10 cellular contexts compared by ENCODE assay signal in genomic region chr2:221527759-221528444, GRCh38. TPM values are rescaled to one million over a fixed set of nuclear protein-coding genes. Genes with fewer than 3 reads are reported as not detected.
DNase-seq lines count a peak whose midpoint lies in the region; ATAC-seq and TF ChIP-seq lines count a peak whose summit lies in the region.
"Had no signal": no experiment of that assay in that cellular context is flagged by ENCODE, and none has a peak within 500 bp of the region (broad histone marks: within the 10 kb centered on the region; RNA-seq: fewer than 3 reads in every experiment).

No MANE protein-coding gene starts in this region.

- no peaks in the 10 kb centered on the region for H4K20me1 ChIP-seq in Karpas-422 (ENCODE audit: insufficient read depth, low read depth, low read length)

- H2AFZ ChIP-seq in Karpas-422 (ENCODE audit: low read length): no peak overlapping the region

- H3K36me3 Mint-ChIP-seq in activated T-cell treated with anti-CD3 and anti-CD28 coated beads, Interleukin-2, amount 50 U/mL, for 24 hours (ENCODE audit: low read depth): no peaks in the 10 kb centered on the region
- H3K36me3 Mint-ChIP-seq in activated CD8-positive, alpha-beta T cell treated with anti-CD3 and anti-CD28 coated beads for 36 hours (ENCODE audit: low read depth): no peaks in the 10 kb centered on the region

- POLR2A ChIA-PET in activated CD8-positive, alpha-beta T cell treated with anti-CD3 and anti-CD28 coated beads for 36 hours (lab: Charles Lee): no interaction called here

- no peak overlapping the region for H3K4me2 ChIP-seq in Karpas-422 (ENCODE audit: low read depth, low read length, poor library complexity, severe bottlenecking)

- peaks cover 40% of the 10 kb centered on the region for H3K4me1 Mint-ChIP-seq in activated T-cell treated with anti-CD3 and anti-CD28 coated beads, Interleukin-2, amount 50 U/mL, for 24 hours (ENCODE audit: low read depth)
- H3K4me1 Mint-ChIP-seq in activated CD8-positive, alpha-beta T cell treated with anti-CD3 and anti-CD28 coated beads for 36 hours (ENCODE audit: low read depth): peaks cover 29% of the 10 kb centered on the region

- H3K27ac Mint-ChIP-seq in activated T-cell treated with anti-CD3 and anti-CD28 coated beads, Interleukin-2, amount 50 U/mL, for 24 hours: peak overlapping the region; percentile 80
- H3K27ac Mint-ChIP-seq in activated CD8-positive, alpha-beta T cell treated with anti-CD3 and anti-CD28 coated beads for 36 hours: peak overlapping the region; percentile 26

- peak overlapping the region; percentile 9 for H3K4me3 Mint-ChIP-seq in activated T-cell treated with anti-CD3 and anti-CD28 coated beads, Interleukin-2, amount 50 U/mL, for 24 hours
- no peak overlapping the region for H3K4me3 Mint-ChIP-seq in activated CD8-positive, alpha-beta T cell treated with anti-CD3 and anti-CD28 coated beads for 36 hours

- H3K27me3 ChIP-seq in suprapubic skin: no peaks in the 10 kb centered on the region
- no peaks in the 10 kb centered on the region for H3K27me3 ChIP-seq in Karpas-422 (ENCODE audit: low read length)

- no peaks in the 10 kb centered on the region for H3K36me3 ChIP-seq in suprapubic skin
- no peaks in the 10 kb centered on the region for H3K36me3 ChIP-seq in Karpas-422 (ENCODE audit: insufficient read depth, low read length)

- no peaks in the 10 kb centered on the region for H3K9me2 ChIP-seq in Karpas-422 (replicated peaks; ENCODE audit: insufficient read depth, low read length)

- no peaks in the 10 kb centered on the region for H3K79me2 ChIP-seq in Karpas-422 (ENCODE audit: low read length)

- TF ChIP-seq POLR2A in suprapubic skin (IDR thresholded peaks at IDR 0.05): no peak

- H3K9me3 Mint-ChIP-seq in activated T-cell treated with anti-CD3 and anti-CD28 coated beads, Interleukin-2, amount 50 U/mL, for 24 hours: no peaks in the 10 kb centered on the region
- H3K9me3 Mint-ChIP-seq in activated CD8-positive, alpha-beta T cell treated with anti-CD3 and anti-CD28 coated beads for 36 hours: no peaks in the 10 kb centered on the region

- H3K4me1 ChIP-seq in suprapubic skin (peaks cover 44% of the 10 kb centered on the region), Karpas-422 (ENCODE audit: low read length) (no peaks in the 10 kb centered on the region)

- intact Hi-C loops in activated CD8-positive, alpha-beta T cell treated with anti-CD3 and anti-CD28 coated beads for 36 hours (cut with micrococcal nuclease): no loop called here

- no peak overlapping the region for H3K4me3 ChIP-seq in suprapubic skin
- H3K4me3 ChIP-seq in Karpas-422 (ENCODE audit: low read length): no peak overlapping the region
- H3K4me3 ChIP-seq: SK-N-MC had no signal

- WGBS in suprapubic skin: 37% methylated on average over 9 of the region's 9 CpGs

- peak overlapping the region; percentile 21 for H3K27ac ChIP-seq in suprapubic skin
- no peak overlapping the region for H3K27ac ChIP-seq in Karpas-422 (ENCODE audit: low read length)
- H3K27ac ChIP-seq: epithelial cell of prostate, SK-N-MC had no signal

- CTCF ChIA-PET in activated CD8-positive, alpha-beta T cell treated with anti-CD3 and anti-CD28 coated beads for 36 hours (lab: Charles Lee): no interaction called here

- no peaks in the 10 kb centered on the region for H3K27me3 Mint-ChIP-seq in activated T-cell treated with anti-CD3 and anti-CD28 coated beads, Interleukin-2, amount 50 U/mL, for 24 hours
- H3K27me3 Mint-ChIP-seq in activated CD8-positive, alpha-beta T cell treated with anti-CD3 and anti-CD28 coated beads for 36 hours: no peaks in the 10 kb centered on the region

- DNase-seq in activated T-cell treated with anti-CD3 and anti-CD28 coated beads, Interleukin-2, amount 50 U/mL, for 24 hours: no peak
- DNase-seq in activated T-cell treated with anti-CD3 and anti-CD28 coated beads, Interleukin-2, amount 50 U/mL, for 48 hours: no peak
- DNase-seq in activated CD8-positive, alpha-beta T cell treated with anti-CD3 and anti-CD28 coated beads for 36 hours: no peak
- DNase-seq in iris pigment epithelial cell (ENCODE audit: low read depth): peak; percentile 76
- DNase-seq in suprapubic skin (ENCODE audit: low spot score in 2 of 2): no peak
- no peak for DNase-seq in stimulated activated CD4-positive, alpha-beta T cell treated with anti-CD3 and anti-CD28 coated beads, Interleukin-15, amount 100 ng/mL, for 24 hours
- DNase-seq in Karpas-422: no peak

- ATAC-seq in activated CD8-positive, alpha-beta T cell treated with anti-CD3 and anti-CD28 coated beads for 36 hours: no peak
- ATAC-seq in HG03108 (IDR thresholded peaks at IDR 0.05; ENCODE audit: unreplicated experiment): no peak

- TF ChIP-seq CTCF in activated CD8-positive, alpha-beta T cell treated with anti-CD3 and anti-CD28 coated beads for 36 hours (IDR thresholded peaks at IDR 0.05): no peak
- no peak for TF ChIP-seq CTCF in suprapubic skin (IDR thresholded peaks at IDR 0.05)

- TF ChIP-seq EP300 in suprapubic skin (IDR thresholded peaks at IDR 0.05): no peak

- H3K9me3 ChIP-seq in suprapubic skin (no peaks in the 10 kb centered on the region), Karpas-422 (ENCODE audit: low read length) (no peaks in the 10 kb centered on the region)

- no peak overlapping the region for H3K9ac ChIP-seq in Karpas-422 (ENCODE audit: low read length)

RNA-seq across cellular contexts. Expression of gene EPHA4, which starts 44.2 kb away (rescaled TPM):
- total RNA-seq in activated CD8-positive, alpha-beta T cell treated with anti-CD3 and anti-CD28 coated beads for 36 hours: 1 to 10 TPM; 1.8 to 2.3 TPM
- total RNA-seq in suprapubic skin: 10 to 100 TPM; 49.9 to 70.6 (median 67.8) TPM
- total RNA-seq in Karpas-422 (2014; rRNA removed; shearing (Covaris generic); ENCODE audit: low replicate concordance): not detected in 2 replicates

Comparison
In these comparisons a context has a peak if more than half of its experiments do, and no peak if none do; other contexts are left out.
1. RNA of gene EPHA4, which starts 44.2 kb away (total RNA-seq): 49.9 to 70.6 TPM in suprapubic skin; 1.8 to 2.3 TPM in activated CD8-positive, alpha-beta T cell treated with anti-CD3 and anti-CD28 coated beads for 36 hours and not detected in Karpas-422; every median in the first group is over 10 times any median in the second.